ENCODE assay signal across 23 cellular contexts in genomic region chr13:101139076-101139475, GRCh38.
DNase-seq lines count a peak whose midpoint lies in the region; ATAC-seq and TF ChIP-seq lines count a peak whose summit lies in the region.
"Had no signal": no experiment of that assay in that cellular context is flagged by ENCODE, and none has a peak within 500 bp of the region (broad histone marks: within the 10 kb centered on the region; RNA-seq: fewer than 3 reads in every experiment).

No MANE protein-coding gene starts in this region.

- TF ChIP-seq CTCF in kidney epithelial cell (IDR thresholded peaks at IDR 0.05; ENCODE audit: insufficient read depth, low read length, poor library complexity, severe bottlenecking): no peak

- no peaks in the 10 kb centered on the region for H3K36me3 ChIP-seq in adipocyte (ENCODE audit: control insufficient read depth, insufficient read depth, low read length, severe bottlenecking)
- H3K36me3 ChIP-seq in kidney epithelial cell (ENCODE audit: control insufficient read depth, insufficient read depth, low read length): no peaks in the 10 kb centered on the region
- H3K36me3 ChIP-seq: cardiac muscle cell had no signal

- no peaks in the 10 kb centered on the region for H3K9me3 ChIP-seq in adipocyte (ENCODE audit: control insufficient read depth, low read length)

- ATAC-seq in left cardiac atrium: no peak
- ATAC-seq: activated CD8-positive, alpha-beta T cell treated with anti-CD3 and anti-CD28 coated beads for 36 hours; HCT116; stimulated activated naive CD8-positive, alpha-beta T cell treated with anti-CD3 and anti-CD28 coated beads, Interleukin-15, Interleukin-2, amounts not matched to agents 100 U/mL and 50 U/mL, for 24 hours had no signal

- H3K9ac ChIP-seq in adipocyte (ENCODE audit: low read length): no peak overlapping the region

- intact Hi-C loops in left cardiac atrium (cut with DNase I): no loop called here

- H3K4me3 ChIP-seq in adipocyte (ENCODE audit: low read length): no peak overlapping the region
- no peak overlapping the region for H3K4me3 ChIP-seq in kidney epithelial cell (ENCODE audit: low read depth, low read length)
- H3K4me3 ChIP-seq: cardiac muscle cell, smooth muscle cell had no signal

- H3K27me3 ChIP-seq in adipocyte (replicated peaks; ENCODE audit: control insufficient read depth, insufficient read depth, low read length): peaks cover 3% of the 10 kb centered on the region
- no peaks in the 10 kb centered on the region for H3K27me3 ChIP-seq in kidney epithelial cell (ENCODE audit: control insufficient read depth, insufficient read depth, low read length)
- H3K27me3 ChIP-seq: cardiac muscle cell had no signal

- H3K4me1 ChIP-seq in adipocyte (ENCODE audit: control insufficient read depth, insufficient read depth, low read length): peaks cover 9% of the 10 kb centered on the region

- DNase-seq in COR-L47 (lab: John Stamatoyannopoulos, UW) (peak; percentile 60), NCI-H1417 (lab: John Stamatoyannopoulos, UW) (peak in 2 of 3 experiments; percentile 41 to 75), adipocyte (ENCODE audit: low read depth) (peak; percentile 16), kidney epithelial cell (ENCODE audit: low read depth) (peak; percentile 56), DMS153 (lab: John Stamatoyannopoulos, UW) (no peak), left cardiac atrium (no peak), SHP77 (lab: John Stamatoyannopoulos, UW) (no peak)
- DNase-seq in activated CD4-positive, alpha-beta T cell treated with anti-CD3 and anti-CD28 coated beads for 1 hour: no peak
- DNase-seq: activated CD8-positive, alpha-beta T cell treated with anti-CD3 and anti-CD28 coated beads for 36 hours; activated naive CD4-positive, alpha-beta T cell; activated T-cell treated with anti-CD3 and anti-CD28 coated beads, Interleukin-2, amount 50 U/mL, for 24 hours; amniotic stem cell; hippocampal formation; mammary epithelial cell; NCI-H1092; NCI-H2107; NCI-H526; stimulated activated CD4-positive, alpha-beta T cell treated with anti-CD3 and anti-CD28 coated beads, Interleukin-4, amount 100 ng/mL, for 24 hours; stimulated activated naive CD8-positive, alpha-beta T cell treated with anti-CD3 and anti-CD28 coated beads, Interleukin-15, Interleukin-2, amounts not matched to agents 100 U/mL and 50 U/mL, for 24 hours; SW 1271 had no signal

Comparison
In these comparisons a context has a peak if more than half of its experiments do, and no peak if none do; other contexts are left out.
1. DNase-seq: peak in COR-L47 (single experiment), NCI-H1417 (2 of 3), adipocyte (single experiment) and kidney epithelial cell (single experiment); none in DMS153 (single experiment), left cardiac atrium (single experiment), SHP77 (0 of 2) and activated CD4-positive, alpha-beta T cell treated with anti-CD3 and anti-CD28 coated beads for 1 hour (single experiment).